In genomic region chr3:196232882-196233251, GRCh38 we compare ENCODE assay signal across 1 cellular context.
TF ChIP-seq lines count a peak whose summit lies in the region.

No MANE protein-coding gene starts in this region.

TF ChIP-seq in K562, 482 proteins besides CTCF, POLR2A, EP300 and RAD21:
- TF ChIP-seq TAF7 (tag; IDR thresholded peaks at IDR 0.05) (no peak), ZNF668 (CRISPR knock-in tag; IDR thresholded peaks at IDR 0.05) (no peak)
